ENCODE assay signal across 1 cellular context in genomic region chr12:49791700-49792099, GRCh38.
A peak's percentile ranks its signal among the peaks of the same experiment; 100 is the strongest.
TF ChIP-seq lines count a peak whose summit lies in the region.

No MANE protein-coding gene starts in this region.

TF ChIP-seq in K562, 482 proteins besides CTCF, POLR2A, EP300 and RAD21:
- TF ChIP-seq POLR2G (IDR thresholded peaks at IDR 0.05; ENCODE audit: low read depth, low read length) (peak; percentile 47), SAFB2 (IDR thresholded peaks at IDR 0.05; ENCODE audit: borderline replicate concordance, low read depth, low read length, severe bottlenecking) (no peak), ZNF583 (CRISPR knock-in tag; IDR thresholded peaks at IDR 0.05) (no peak)
